Comparison of ENCODE assay signal across 26 cellular contexts in genomic region chr22:34410111-34410510, GRCh38.
"Had no signal": no experiment of that assay in that cellular context is flagged by ENCODE, and none has a peak within 500 bp of the region (broad histone marks: within the 10 kb centered on the region; RNA-seq: fewer than 3 reads in every experiment).

No MANE protein-coding gene starts in this region.

- H3K4me3 ChIP-seq: stomach, suprapubic skin, testis, thoracic aorta, thyroid gland, tibial artery, tibial nerve, transverse colon, upper lobe of left lung, upper lobe of right lung, uterus had no signal

- ATAC-seq: stimulated activated effector memory CD8-positive, alpha-beta T cell treated with anti-CD3 and anti-CD28 coated beads, Interleukin-12 subunit alpha, Interleukin-12 subunit beta, amount 100 ng/mL, for 72 hours; stimulated activated memory B cell treated with anti-CD40 and anti-IgM and Interleukin-4, amounts not matched to agents 10 μg/mL and 1 μg/mL and 100 μg/mL, for 72 hours; stimulated activated naive B cell treated with anti-CD40 and anti-IgM and Interleukin-4, amounts not matched to agents 10 μg/mL and 1 μg/mL and 100 μg/mL, for 72 hours; stimulated activated naive CD8-positive, alpha-beta T cell treated with anti-CD3 and anti-CD28 coated beads, Interleukin-15, amount 100 ng/mL, for 72 hours; stimulated activated naive CD8-positive, alpha-beta T cell treated with anti-CD3 and anti-CD28 coated beads, Interleukin-15, Interleukin-2, amounts not matched to agents 100 U/mL and 50 U/mL, for 24 hours; upper lobe of right lung had no signal

- FAIRE-seq: urothelium cell line had no signal

- H3K27me3 ChIP-seq: testis, thyroid gland, tibial nerve, transverse colon, upper lobe of left lung, uterus had no signal

- H3K36me3 ChIP-seq: stomach, suprapubic skin, thoracic aorta, thyroid gland, tibial artery, tibial nerve, transverse colon, upper lobe of left lung, upper lobe of right lung, uterus had no signal

- DNase-seq: stimulated activated CD4-positive, alpha-beta T cell treated with anti-CD3 and anti-CD28 coated beads, Interleukin-2, amount 100 ng/mL, for 48 hours; stimulated activated CD4-positive, alpha-beta T cell treated with anti-CD3 and anti-CD28 coated beads, Interleukin-4, amount 100 ng/mL, for 1 hour; stimulated activated CD4-positive, alpha-beta T cell treated with anti-CD3 and anti-CD28 coated beads, Interleukin-4, amount 100 ng/mL, for 24 hours; stimulated activated CD4-positive, alpha-beta T cell treated with anti-CD3 and anti-CD28 coated beads, Interleukin-4, amount 100 ng/mL, for 4 hours; stimulated activated CD8-positive, alpha-beta memory T cell treated with anti-CD3 and anti-CD28 coated beads, Interleukin-4, amount 100 ng/mL, for 48 hours; stimulated activated naive B cell treated with anti-CD40 and anti-IgM and Interleukin-4, amounts not matched to agents 10 μg/mL and 1 μg/mL and 100 μg/mL, for 72 hours; stimulated activated naive CD4-positive, alpha-beta T cell; stimulated activated naive CD4-positive, alpha-beta T cell treated with Interleukin-2 at 50 U/mL for 16 hours; stimulated activated naive CD8-positive, alpha-beta T cell treated with anti-CD3 and anti-CD28 coated beads, Interleukin-15, amount 100 ng/mL, for 72 hours; stimulated activated naive CD8-positive, alpha-beta T cell treated with anti-CD3 and anti-CD28 coated beads, Interleukin-15, Interleukin-2, amounts not matched to agents 100 U/mL and 50 U/mL, for 24 hours; stomach; substantia nigra; testis; thyroid gland; tibial artery; transverse colon; trophoblast cell; upper lobe of left lung; upper lobe of right lung; uterus had no signal

- H3K9me3 ChIP-seq: stomach, suprapubic skin, testis, thoracic aorta, thyroid gland, tibial artery, tibial nerve, transverse colon, upper lobe of left lung, upper lobe of right lung, uterus had no signal

- H3K27ac ChIP-seq: stomach, suprapubic skin, testis, thoracic aorta, thyroid gland, tibial artery, tibial nerve, transverse colon, upper lobe of left lung, upper lobe of right lung, uterus had no signal

- H3K4me1 ChIP-seq: stomach, suprapubic skin, testis, thyroid gland, tibial artery, tibial nerve, transverse colon, upper lobe of left lung, upper lobe of right lung, uterus had no signal
